In genomic region chr7:105935250-105935649, GRCh38 we compare ENCODE assay signal across 11 cellular contexts. TPM values are rescaled to one million over a fixed set of nuclear protein-coding genes. Genes with fewer than 3 reads are reported as not detected.
DNase-seq lines count a peak whose midpoint lies in the region; ATAC-seq and TF ChIP-seq lines count a peak whose summit lies in the region.
"Had no signal": no experiment of that assay in that cellular context is flagged by ENCODE, and none has a peak within 500 bp of the region (broad histone marks: within the 10 kb centered on the region; RNA-seq: fewer than 3 reads in every experiment).

No MANE protein-coding gene starts in this region.

- H3K36me3 ChIP-seq in mucosa of descending colon (ENCODE audit: low read depth) = no peaks in the 10 kb centered on the region
- no peaks in the 10 kb centered on the region for H3K36me3 ChIP-seq in CD8-positive, alpha-beta memory T cell (ENCODE audit: insufficient read depth, low read length)
- H3K36me3 ChIP-seq: MG63 had no signal

- peaks cover 2% of the 10 kb centered on the region for H3K4me1 ChIP-seq in mucosa of descending colon (ENCODE audit: low read depth)
- no peaks in the 10 kb centered on the region for H3K4me1 ChIP-seq in CD8-positive, alpha-beta memory T cell (ENCODE audit: insufficient read depth, low read length)

- no peak overlapping the region for H3K27ac ChIP-seq in CD8-positive, alpha-beta memory T cell (ENCODE audit: low read depth, low read length)

- no peak overlapping the region for H3K27ac Mint-ChIP-seq in CD8-positive, alpha-beta memory T cell
- H3K27ac Mint-ChIP-seq in activated CD4-positive, alpha-beta T cell treated with anti-CD3 and anti-CD28 coated beads, Interleukin-2, amount 10 ng/mL, durations not matched to agents 24 days and 14 days = no peak overlapping the region

- no peak overlapping the region for H3K4me3 Mint-ChIP-seq in CD8-positive, alpha-beta memory T cell
- H3K4me3 Mint-ChIP-seq in activated CD4-positive, alpha-beta T cell treated with anti-CD3 and anti-CD28 coated beads, Interleukin-2, amount 10 ng/mL, durations not matched to agents 24 days and 14 days = no peak overlapping the region
- H3K4me3 Mint-ChIP-seq: activated T-cell treated with anti-CD3 and anti-CD28 coated beads, Interleukin-2, amount 50 U/mL, for 4 hours had no signal

- POLR2A ChIA-PET in CD8-positive, alpha-beta memory T cell (lab: Charles Lee) = no interaction called here

- ATAC-seq in mucosa of descending colon (peak; percentile 30), HG03175 (IDR thresholded peaks at IDR 0.05; ENCODE audit: unreplicated experiment) (no peak)
- ATAC-seq: activated T-cell treated with anti-CD3 and anti-CD28 coated beads, Interleukin-2, amount 50 U/mL, for 4 hours had no signal

- DNase-seq in DMS53 (lab: John Stamatoyannopoulos, UW) (peak; percentile 99), NCI-H2029 treated with DMSO at 0.1 percent for 48 hours (lab: John Stamatoyannopoulos, UW) (peak; percentile 90), SHP77 (lab: John Stamatoyannopoulos, UW) (peak; percentile 30 to 65), mucosa of descending colon (no peak)
- no peak for DNase-seq in effector CD8-positive, alpha-beta T cell (lab: John Stamatoyannopoulos, UW)
- DNase-seq in CD8-positive, alpha-beta memory T cell = no peak
- no peak for DNase-seq in activated CD4-positive, alpha-beta T cell treated with anti-CD3 and anti-CD28 coated beads, Interleukin-2, amount 10 ng/mL, durations not matched to agents 24 days and 14 days
- DNase-seq: activated CD4-positive, alpha-beta T cell treated with anti-CD3 and anti-CD28 coated beads, Interleukin-2, amount 50 U/mL, for 4 hours; activated T-cell treated with anti-CD3 and anti-CD28 coated beads, Interleukin-2, amount 50 U/mL, for 4 hours had no signal

- no peak for TF ChIP-seq CTCF in mucosa of descending colon (IDR thresholded peaks at IDR 0.05)

- intact Hi-C loops in mucosa of descending colon (cut with DNase I, micrococcal nuclease) = loop anchor here in 1 of 2 donors (5.0 kb wide), 1 partner anchor 107 kb away; no protein-coding TSS in a partner anchor
- intact Hi-C loops in activated CD4-positive, alpha-beta T cell treated with anti-CD3 and anti-CD28 coated beads, Interleukin-2, amount 10 ng/mL, durations not matched to agents 24 days and 14 days (cut with micrococcal nuclease) = loop anchor here (2.0 kb wide), 1 partner anchor 74 kb away; no protein-coding TSS in a partner anchor

- CTCF ChIA-PET in CD8-positive, alpha-beta memory T cell (lab: Charles Lee) = interaction anchor here (0.8 to 1.5 kb wide), 3 partner anchors 107 to 121 kb away, joined by 3 to 10 read pairs (median 4); no protein-coding TSS in a partner anchor

- no peaks in the 10 kb centered on the region for H3K27me3 Mint-ChIP-seq in CD8-positive, alpha-beta memory T cell
- H3K27me3 Mint-ChIP-seq in activated CD4-positive, alpha-beta T cell treated with anti-CD3 and anti-CD28 coated beads, Interleukin-2, amount 10 ng/mL, durations not matched to agents 24 days and 14 days = peaks cover 28% of the 10 kb centered on the region

- peaks cover 0 to 3% (median 1%) of the 10 kb centered on the region in 3 donors for H3K36me3 Mint-ChIP-seq in CD8-positive, alpha-beta memory T cell
- no peaks in the 10 kb centered on the region for H3K36me3 Mint-ChIP-seq in activated CD4-positive, alpha-beta T cell treated with anti-CD3 and anti-CD28 coated beads, Interleukin-2, amount 10 ng/mL, durations not matched to agents 24 days and 14 days (ENCODE audit: low read depth)

- peaks cover 0 to 4% (median 0%) of the 10 kb centered on the region in 3 donors for H3K4me1 Mint-ChIP-seq in CD8-positive, alpha-beta memory T cell
- H3K4me1 Mint-ChIP-seq in activated CD4-positive, alpha-beta T cell treated with anti-CD3 and anti-CD28 coated beads, Interleukin-2, amount 10 ng/mL, durations not matched to agents 24 days and 14 days = peaks cover 6% of the 10 kb centered on the region

- H3K4me3 ChIP-seq in mucosa of descending colon = no peak overlapping the region
- H3K4me3 ChIP-seq in CD8-positive, alpha-beta memory T cell (ENCODE audit: low read length) = no peak overlapping the region
- H3K4me3 ChIP-seq: MG63 had no signal

- H3K27me3 ChIP-seq in CD8-positive, alpha-beta memory T cell (ENCODE audit: insufficient read depth, low read length, poor library complexity, severe bottlenecking) = no peaks in the 10 kb centered on the region
- H3K27me3 ChIP-seq: MG63 had no signal

- no peaks in the 10 kb centered on the region for H3K9me3 ChIP-seq in mucosa of descending colon
- no peaks in the 10 kb centered on the region for H3K9me3 ChIP-seq in CD8-positive, alpha-beta memory T cell (ENCODE audit: low read length)
- H3K9me3 ChIP-seq: MG63 had no signal

- no peaks in the 10 kb centered on the region for H3K9me3 Mint-ChIP-seq in CD8-positive, alpha-beta memory T cell
- peaks cover 5% of the 10 kb centered on the region for H3K9me3 Mint-ChIP-seq in activated CD4-positive, alpha-beta T cell treated with anti-CD3 and anti-CD28 coated beads, Interleukin-2, amount 10 ng/mL, durations not matched to agents 24 days and 14 days
- H3K9me3 Mint-ChIP-seq: activated T-cell treated with anti-CD3 and anti-CD28 coated beads, Interleukin-2, amount 50 U/mL, for 4 hours had no signal

RNA-seq across cellular contexts. Expression of gene CDHR3, which starts 27.8 kb away (rescaled TPM):
- total RNA-seq in mucosa of descending colon = 10 to 100 TPM; 12.1 to 19.7 (median 18.4) TPM
- total RNA-seq in CD8-positive, alpha-beta memory T cell = 1 to 10 TPM in 1 of 2 experiments, under 1 TPM in 1; 0.55 to 1.4 TPM
- polyA plus RNA-seq in CD8-positive, alpha-beta memory T cell = 1.7 TPM
- total RNA-seq in activated CD4-positive, alpha-beta T cell treated with anti-CD3 and anti-CD28 coated beads, Interleukin-2, amount 10 ng/mL, durations not matched to agents 24 days and 14 days = 0.36 and 1.0 TPM in 2 replicates

RNA-seq across cellular contexts. Expression of gene ATXN7L1, which starts 58.9 kb away (rescaled TPM):
- total RNA-seq in mucosa of descending colon = 10 to 100 TPM; 19.7 to 29.5 (median 26.0) TPM
- 1 to 10 TPM; 9.0 to 9.7 TPM for total RNA-seq in CD8-positive, alpha-beta memory T cell
- polyA plus RNA-seq in CD8-positive, alpha-beta memory T cell = 18.0 TPM
- 8.5 and 9.8 TPM in 2 replicates for total RNA-seq in activated CD4-positive, alpha-beta T cell treated with anti-CD3 and anti-CD28 coated beads, Interleukin-2, amount 10 ng/mL, durations not matched to agents 24 days and 14 days

Comparison
In these comparisons a context has a peak if more than half of its experiments do, and no peak if none do; other contexts are left out.
1. DNase-seq: peak in DMS53 (single experiment), NCI-H2029 treated with DMSO at 0.1 percent for 48 hours (single experiment) and SHP77 (2 of 2); none in mucosa of descending colon (0 of 3), effector CD8-positive, alpha-beta T cell (single experiment), CD8-positive, alpha-beta memory T cell (0 of 5) and activated CD4-positive, alpha-beta T cell treated with anti-CD3 and anti-CD28 coated beads, Interleukin-2, amount 10 ng/mL, durations not matched to agents 24 days and 14 days (single experiment).